9 cellular contexts compared by ENCODE assay signal in genomic region chr9:121059998-121060636, GRCh38. TPM values are rescaled to one million over a fixed set of nuclear protein-coding genes. Genes with fewer than 3 reads are reported as not detected.
A peak's percentile ranks its signal among the peaks of the same experiment; 100 is the strongest.
DNase-seq lines count a peak whose midpoint lies in the region; ATAC-seq and TF ChIP-seq lines count a peak whose summit lies in the region.
"Had no signal": no experiment of that assay in that cellular context is flagged by ENCODE, and none has a peak within 500 bp of the region (broad histone marks: within the 10 kb centered on the region; RNA-seq: fewer than 3 reads in every experiment).

No MANE protein-coding gene starts in this region.

- H3K36me3 Mint-ChIP-seq in CD4-positive, CD25-positive, alpha-beta regulatory T cell, result peaks cover 7% of the 10 kb centered on the region
- no peaks in the 10 kb centered on the region for H3K36me3 Mint-ChIP-seq in activated T-helper 17 cell treated with anti-CD3 and anti-CD28 coated beads, Interleukin-2, amount 50 U/mL, for 72 hours (ENCODE audit: low read depth)
- no peaks in the 10 kb centered on the region for H3K36me3 Mint-ChIP-seq in stimulated activated effector memory CD8-positive, alpha-beta T cell treated with anti-CD3 and anti-CD28 coated beads, Interleukin-12 subunit alpha, Interleukin-12 subunit beta, amount 100 ng/mL, for 72 hours

- peaks cover 10 to 22% (median 16%) of the 10 kb centered on the region in 4 donors for H3K4me1 Mint-ChIP-seq in CD4-positive, CD25-positive, alpha-beta regulatory T cell
- H3K4me1 Mint-ChIP-seq in activated T-helper 17 cell treated with anti-CD3 and anti-CD28 coated beads, Interleukin-2, amount 50 U/mL, for 72 hours, result peaks cover 4% of the 10 kb centered on the region
- H3K4me1 Mint-ChIP-seq in stimulated activated effector memory CD8-positive, alpha-beta T cell treated with anti-CD3 and anti-CD28 coated beads, Interleukin-12 subunit alpha, Interleukin-12 subunit beta, amount 100 ng/mL, for 72 hours, result peaks cover 5% of the 10 kb centered on the region

- H3K9me3 Mint-ChIP-seq in CD4-positive, CD25-positive, alpha-beta regulatory T cell, result peaks cover 0 to 5% (median 0%) of the 10 kb centered on the region in 7 donors
- H3K9me3 Mint-ChIP-seq in activated T-helper 17 cell treated with anti-CD3 and anti-CD28 coated beads, Interleukin-2, amount 50 U/mL, for 72 hours, result no peaks in the 10 kb centered on the region
- peaks cover 5% of the 10 kb centered on the region for H3K9me3 Mint-ChIP-seq in stimulated activated effector memory CD8-positive, alpha-beta T cell treated with anti-CD3 and anti-CD28 coated beads, Interleukin-12 subunit alpha, Interleukin-12 subunit beta, amount 100 ng/mL, for 72 hours

- peak; percentile 65 for TF ChIP-seq CTCF in GM13976 (IDR thresholded peaks at IDR 0.05; ENCODE audit: borderline replicate concordance, control extremely low read depth, extremely low read depth, insufficient read depth, missing control alignments)

- H3K9ac ChIP-seq in skeletal muscle satellite cell (ENCODE audit: low read depth, low read length), result no peak overlapping the region

- no peak overlapping the region for H3K4me3 ChIP-seq in CD4-positive, CD25-positive, alpha-beta regulatory T cell (ENCODE audit: low read depth, low read length)
- H3K4me3 ChIP-seq in skeletal muscle satellite cell (ENCODE audit: low read length), result no peak overlapping the region

- H3K4me1 ChIP-seq in CD4-positive, CD25-positive, alpha-beta regulatory T cell (ENCODE audit: control insufficient read depth, insufficient read depth, low read length, poor library complexity, severe bottlenecking), result peaks cover 9% of the 10 kb centered on the region
- no peaks in the 10 kb centered on the region for H3K4me1 ChIP-seq in skeletal muscle satellite cell (ENCODE audit: control insufficient read depth, insufficient read depth, low read length)

- in situ Hi-C loops in GM13976 (cut with MboI; ENCODE audit: low sequenced_read_pairs, unreplicated experiment), result loop anchor here (10.0 to 25.0 kb wide), 2 partner anchors 75 to 298 kb away; no protein-coding TSS in a partner anchor

- intact Hi-C loops in left ventricle myocardium superior (cut with micrococcal nuclease), result loop anchor here (5.0 kb wide), 2 partner anchors 78 to 303 kb away; no protein-coding TSS in a partner anchor

- H3K36me3 ChIP-seq in CD4-positive, CD25-positive, alpha-beta regulatory T cell (ENCODE audit: control insufficient read depth, insufficient read depth, low read length), result no peaks in the 10 kb centered on the region
- no peaks in the 10 kb centered on the region for H3K36me3 ChIP-seq in skeletal muscle satellite cell (ENCODE audit: insufficient read depth, low read length)

- ATAC-seq in CD4-positive, CD25-positive, alpha-beta regulatory T cell (ENCODE audit: low read depth in 2 of 2), result no peak
- peak; percentile 53 for ATAC-seq in activated T-helper 17 cell treated with anti-CD3 and anti-CD28 coated beads, Interleukin-2, amount 50 U/mL, for 72 hours (replicated peaks)
- peak; percentile 44 for ATAC-seq in left ventricle myocardium superior
- ATAC-seq in stimulated activated effector memory CD8-positive, alpha-beta T cell treated with anti-CD3 and anti-CD28 coated beads, Interleukin-12 subunit alpha, Interleukin-12 subunit beta, amount 100 ng/mL, for 72 hours, result no peak
- no peak for ATAC-seq in activated CD4-positive, CD25-positive, alpha-beta regulatory T cell treated with anti-CD3 and anti-CD28 coated beads, Interleukin-2, amount 50 U/mL, for 24 hours
- ATAC-seq: T-cell had no signal

- H3K27ac Mint-ChIP-seq in CD4-positive, CD25-positive, alpha-beta regulatory T cell, result no peak overlapping the region
- no peak overlapping the region for H3K27ac Mint-ChIP-seq in activated T-helper 17 cell treated with anti-CD3 and anti-CD28 coated beads, Interleukin-2, amount 50 U/mL, for 72 hours
- no peak overlapping the region for H3K27ac Mint-ChIP-seq in stimulated activated effector memory CD8-positive, alpha-beta T cell treated with anti-CD3 and anti-CD28 coated beads, Interleukin-12 subunit alpha, Interleukin-12 subunit beta, amount 100 ng/mL, for 72 hours
- H3K27ac Mint-ChIP-seq: T-cell had no signal

- no peaks in the 10 kb centered on the region for H3K27me3 ChIP-seq in CD4-positive, CD25-positive, alpha-beta regulatory T cell (ENCODE audit: control insufficient read depth, insufficient read depth, low read length)
- H3K27me3 ChIP-seq in skeletal muscle satellite cell (ENCODE audit: control insufficient read depth, insufficient read depth, low read length), result no peaks in the 10 kb centered on the region

- no peaks in the 10 kb centered on the region for H3K9me3 ChIP-seq in CD4-positive, CD25-positive, alpha-beta regulatory T cell (ENCODE audit: control insufficient read depth in 2 of 2, low read length in 2 of 2)
- H3K9me3 ChIP-seq in skeletal muscle satellite cell (replicated peaks; ENCODE audit: low read length), result no peaks in the 10 kb centered on the region

- no peak overlapping the region for H3K27ac ChIP-seq in CD4-positive, CD25-positive, alpha-beta regulatory T cell (ENCODE audit: insufficient read depth, low read length, poor library complexity, severe bottlenecking)

- peak overlapping the region; percentile 23 for H3K4me2 ChIP-seq in skeletal muscle satellite cell (ENCODE audit: low read length)

- H3K4me3 Mint-ChIP-seq in CD4-positive, CD25-positive, alpha-beta regulatory T cell, result no peak overlapping the region
- H3K4me3 Mint-ChIP-seq in activated T-helper 17 cell treated with anti-CD3 and anti-CD28 coated beads, Interleukin-2, amount 50 U/mL, for 72 hours, result no peak overlapping the region
- H3K4me3 Mint-ChIP-seq in stimulated activated effector memory CD8-positive, alpha-beta T cell treated with anti-CD3 and anti-CD28 coated beads, Interleukin-12 subunit alpha, Interleukin-12 subunit beta, amount 100 ng/mL, for 72 hours, result no peak overlapping the region
- H3K4me3 Mint-ChIP-seq: T-cell had no signal

- peak; percentile 26 to 77 (median 59) for DNase-seq in CD4-positive, CD25-positive, alpha-beta regulatory T cell
- DNase-seq in GM13976 (ENCODE audit: low spot score) (peak; percentile 51), NCI-H2227 treated with DMSO at 0.1 percent for 48 hours (lab: John Stamatoyannopoulos, UW) (peak; percentile 18), left ventricle myocardium superior (no peak)
- DNase-seq in stimulated activated effector memory CD8-positive, alpha-beta T cell treated with anti-CD3 and anti-CD28 coated beads, Interleukin-12 subunit alpha, Interleukin-12 subunit beta, amount 100 ng/mL, for 72 hours (ENCODE audit: low spot score in 2 of 2), result no peak

- H3K27me3 Mint-ChIP-seq in CD4-positive, CD25-positive, alpha-beta regulatory T cell, result no peaks in the 10 kb centered on the region
- no peaks in the 10 kb centered on the region for H3K27me3 Mint-ChIP-seq in activated T-helper 17 cell treated with anti-CD3 and anti-CD28 coated beads, Interleukin-2, amount 50 U/mL, for 72 hours
- H3K27me3 Mint-ChIP-seq: T-cell had no signal

RNA-seq across cellular contexts. Expression of gene C5, which starts 10.0 kb away (rescaled TPM):
- 1.5 TPM for total RNA-seq in CD4-positive, CD25-positive, alpha-beta regulatory T cell
- 1 to 10 TPM in 2 of 4 donors, under 1 TPM in 1, not detected in 1; 0.31 to 1.1 (median 1.1) TPM for polyA plus RNA-seq in CD4-positive, CD25-positive, alpha-beta regulatory T cell
- total RNA-seq in activated T-helper 17 cell treated with anti-CD3 and anti-CD28 coated beads, Interleukin-2, amount 50 U/mL, for 72 hours, result 1 to 10 TPM; 1.7 to 1.8 TPM
- total RNA-seq in left ventricle myocardium superior, result 0.69 TPM
- 1.1 and 1.5 TPM in 2 replicates for total RNA-seq in skeletal muscle satellite cell (2012; rRNA removed)

RNA-seq across cellular contexts. Expression of gene CNTRL, which starts 14.6 kb away (rescaled TPM):
- 135 TPM for total RNA-seq in CD4-positive, CD25-positive, alpha-beta regulatory T cell
- 10 to 100 TPM; 12.2 to 17.8 (median 14.8) TPM for polyA plus RNA-seq in CD4-positive, CD25-positive, alpha-beta regulatory T cell
- 10 to 100 TPM; 58.9 to 65.4 TPM for total RNA-seq in activated T-helper 17 cell treated with anti-CD3 and anti-CD28 coated beads, Interleukin-2, amount 50 U/mL, for 72 hours
- 4.2 TPM for total RNA-seq in left ventricle myocardium superior
- total RNA-seq in skeletal muscle satellite cell (2012; rRNA removed), result 5.2 and 6.8 TPM in 2 replicates

Comparison
In these comparisons a context has a peak if more than half of its experiments do, and no peak if none do; other contexts are left out.
1. ATAC-seq: peak in activated T-helper 17 cell treated with anti-CD3 and anti-CD28 coated beads, Interleukin-2, amount 50 U/mL, for 72 hours (single experiment) and left ventricle myocardium superior (single experiment); none in CD4-positive, CD25-positive, alpha-beta regulatory T cell (0 of 2), stimulated activated effector memory CD8-positive, alpha-beta T cell treated with anti-CD3 and anti-CD28 coated beads, Interleukin-12 subunit alpha, Interleukin-12 subunit beta, amount 100 ng/mL, for 72 hours (single experiment) and activated CD4-positive, CD25-positive, alpha-beta regulatory T cell treated with anti-CD3 and anti-CD28 coated beads, Interleukin-2, amount 50 U/mL, for 24 hours (0 of 2).
2. DNase-seq: peak in CD4-positive, CD25-positive, alpha-beta regulatory T cell (3 of 3), GM13976 (single experiment) and NCI-H2227 treated with DMSO at 0.1 percent for 48 hours (single experiment); none in left ventricle myocardium superior (single experiment) and stimulated activated effector memory CD8-positive, alpha-beta T cell treated with anti-CD3 and anti-CD28 coated beads, Interleukin-12 subunit alpha, Interleukin-12 subunit beta, amount 100 ng/mL, for 72 hours (0 of 2).
3. RNA of gene CNTRL, which starts 14.6 kb away (total RNA-seq): 135 TPM in CD4-positive, CD25-positive, alpha-beta regulatory T cell (single experiment) and 58.9 to 65.4 TPM in activated T-helper 17 cell treated with anti-CD3 and anti-CD28 coated beads, Interleukin-2, amount 50 U/mL, for 72 hours; 4.2 TPM in left ventricle myocardium superior (single experiment); every median in the first group is over 10 times any median in the second.